In genomic region chr12:89327477-89328094, GRCh38 we compare ENCODE assay signal across 14 cellular contexts. TPM values are rescaled to one million over a fixed set of nuclear protein-coding genes. Genes with fewer than 3 reads are reported as not detected.
A peak's percentile ranks its signal among the peaks of the same experiment; 100 is the strongest.
DNase-seq lines count a peak whose midpoint lies in the region; ATAC-seq and TF ChIP-seq lines count a peak whose summit lies in the region.
"Had no signal": no experiment of that assay in that cellular context is flagged by ENCODE, and none has a peak within 500 bp of the region (broad histone marks: within the 10 kb centered on the region; RNA-seq: fewer than 3 reads in every experiment).

No MANE protein-coding gene starts in this region.

- H3K79me1 ChIP-seq in neuronal stem cell (ENCODE audit: low read depth, low read length) = no peaks in the 10 kb centered on the region

- H4K91ac ChIP-seq in neuronal stem cell (ENCODE audit: low read depth, low read length, poor library complexity) = no peak overlapping the region

- no peak overlapping the region for H2BK15ac ChIP-seq in neuronal stem cell (ENCODE audit: low read length)

- no peak overlapping the region for H3K18ac ChIP-seq in neuronal stem cell (ENCODE audit: low read length)

- no peak for TF ChIP-seq EP300 in tibial nerve (IDR thresholded peaks at IDR 0.05)

- POLR2A ChIA-PET in CD8-positive, alpha-beta memory T cell (lab: Charles Lee) = no interaction called here

- no peak overlapping the region for H2BK5ac ChIP-seq in neuronal stem cell (ENCODE audit: low read length)

- peaks cover 0 to under 1% (median 0%) of the 10 kb centered on the region in 3 donors for H3K4me1 Mint-ChIP-seq in CD8-positive, alpha-beta memory T cell
- H3K4me1 Mint-ChIP-seq in T-helper 17 cell = no peaks in the 10 kb centered on the region

- no peak for TF ChIP-seq CTCF in tibial nerve (IDR thresholded peaks at IDR 0.05)

- CTCF ChIA-PET in CD8-positive, alpha-beta memory T cell (lab: Charles Lee) = interaction anchor here (1.0 kb wide), 1 partner anchor 8 kb away, joined by 3 read pairs; no protein-coding TSS in a partner anchor

- no peak overlapping the region for H3K4ac ChIP-seq in neuronal stem cell (ENCODE audit: low read length)

- TF ChIP-seq POLR2A in tibial nerve (IDR thresholded peaks at IDR 0.05) = no peak

- H2BK12ac ChIP-seq in neuronal stem cell (ENCODE audit: low read length) = no peak overlapping the region

- H2AFZ ChIP-seq in neuronal stem cell (ENCODE audit: low read length) = peak overlapping the region; percentile 45

- no peak for DNase-seq in right cardiac atrium
- DNase-seq in left cardiac atrium = no peak
- peak in 36 of 42 donors; percentile 36 to 91 (median 61) for DNase-seq in head of caudate nucleus
- DNase-seq in neuronal stem cell (ENCODE audit: low spot score) = no peak
- DNase-seq in tibial nerve (ENCODE audit: low spot score in 2 of 2) = no peak
- no peak for DNase-seq in CD8-positive, alpha-beta memory T cell
- DNase-seq in activated CD4-positive, alpha-beta T cell treated with anti-CD3 and anti-CD28 coated beads for 4 hours = no peak
- no peak for DNase-seq in T-helper 17 cell
- DNase-seq: CD4-positive, alpha-beta T cell; KG1; MG63; NCI-H1092 treated with DMSO at 0.1 percent for 48 hours; NCI-H187 had no signal

- peaks cover 0 to 15% (median 3%) of the 10 kb centered on the region in 3 donors for H3K36me3 Mint-ChIP-seq in CD8-positive, alpha-beta memory T cell
- peaks cover 4% of the 10 kb centered on the region for H3K36me3 Mint-ChIP-seq in T-helper 17 cell (ENCODE audit: low read depth)

- no peak overlapping the region for H2AK5ac ChIP-seq in neuronal stem cell (ENCODE audit: low read depth, low read length)

- 57% methylated on average over 8 of the region's 8 CpGs for WGBS in right cardiac atrium
- no CpG with 5 or more reads among the region's 8 CpGs for whole genome bisulfite sequencing in neuronal stem cell (ENCODE audit: extremely low coverage in 2 of 2, insufficient read length in 2 of 2, insufficient replicate concordance in 1 of 2), 2 donors
- WGBS in tibial nerve, 2 donors = 31 to 45% methylated on average over 8 of the region's 8 CpGs

- H3K27me3 ChIP-seq in right cardiac atrium (ENCODE audit: control insufficient read depth, insufficient read depth) = no peaks in the 10 kb centered on the region
- no peaks in the 10 kb centered on the region for H3K27me3 ChIP-seq in neuronal stem cell (ENCODE audit: control insufficient read depth in 3 of 3, insufficient read depth in 3 of 3, low read depth in 1 of 3, low read length in 3 of 3)
- H3K27me3 ChIP-seq in tibial nerve = no peaks in the 10 kb centered on the region
- no peaks in the 10 kb centered on the region for H3K27me3 ChIP-seq in CD8-positive, alpha-beta memory T cell (ENCODE audit: insufficient read depth, low read length, poor library complexity, severe bottlenecking)
- H3K27me3 ChIP-seq: MG63 had no signal

- no peak overlapping the region for H4K8ac ChIP-seq in neuronal stem cell (ENCODE audit: low read depth, low read length)

- H3K9me3 ChIP-seq in right cardiac atrium (ENCODE audit: control insufficient read depth, low read length) (no peaks in the 10 kb centered on the region), neuronal stem cell (replicated peaks in 1 of 2; ENCODE audit: control insufficient read depth in 2 of 2, insufficient read depth in 1 of 2, low read depth in 1 of 2, low read length in 2 of 2) (peaks cover 2 to 11% of the 10 kb centered on the region in 2 donors), tibial nerve (peaks cover 0 to 10% (median 0%) of the 10 kb centered on the region in 4 donors), T-helper 17 cell (ENCODE audit: control insufficient read depth, low read length, poor library complexity, severe bottlenecking) (no peaks in the 10 kb centered on the region)
- H3K9me3 ChIP-seq in CD8-positive, alpha-beta memory T cell (ENCODE audit: low read length) = no peaks in the 10 kb centered on the region
- H3K9me3 ChIP-seq: A549 had no signal

- peaks cover 4 to 15% (median 10%) of the 10 kb centered on the region in 5 donors for H3K9me3 Mint-ChIP-seq in CD8-positive, alpha-beta memory T cell

- H3K4me3 Mint-ChIP-seq in CD8-positive, alpha-beta memory T cell = no peak overlapping the region
- H3K4me3 Mint-ChIP-seq in T-helper 17 cell = no peak overlapping the region
- H3K4me3 Mint-ChIP-seq: CD4-positive, alpha-beta T cell had no signal

- no peak overlapping the region for H2BK120ac ChIP-seq in neuronal stem cell (ENCODE audit: low read depth, low read length)

- H3K4me2 ChIP-seq in neuronal stem cell (ENCODE audit: insufficient read depth, low read length, poor library complexity, severe bottlenecking) = no peak overlapping the region
- H3K4me2 ChIP-seq: A549 had no signal

- H3K23ac ChIP-seq in neuronal stem cell (ENCODE audit: low read depth, low read length, poor library complexity) = no peak overlapping the region

- H3K4me1 ChIP-seq in right cardiac atrium (ENCODE audit: control insufficient read depth, insufficient read depth, low read length) (no peaks in the 10 kb centered on the region), neuronal stem cell (ENCODE audit: control insufficient read depth in 2 of 2, insufficient read depth in 1 of 2, low read depth in 1 of 2, low read length in 2 of 2) (peaks cover 26 to 42% of the 10 kb centered on the region in 2 donors), tibial nerve (peaks cover 0 to 43% (median 12%) of the 10 kb centered on the region in 4 donors)
- H3K4me1 ChIP-seq in CD8-positive, alpha-beta memory T cell (ENCODE audit: insufficient read depth, low read length) = no peaks in the 10 kb centered on the region
- H3K4me1 ChIP-seq: A549 had no signal

- H3K27ac ChIP-seq in right cardiac atrium (ENCODE audit: low read length) (peak overlapping the region; percentile 32), neuronal stem cell (replicated peaks; ENCODE audit: low read length) (peak overlapping the region; percentile 58), tibial nerve (peak overlapping the region in 3 of 4 donors; percentile 3 to 81 (median 80))
- no peak overlapping the region for H3K27ac ChIP-seq in CD8-positive, alpha-beta memory T cell (ENCODE audit: low read depth, low read length)
- H3K27ac ChIP-seq: A549 had no signal

- no peak overlapping the region for H3K9ac ChIP-seq in neuronal stem cell (ENCODE audit: low read depth, low read length, poor library complexity)

- H3K36me3 ChIP-seq in neuronal stem cell (replicated peaks in 1 of 2; ENCODE audit: control insufficient read depth in 2 of 2, insufficient read depth in 2 of 2, low read length in 2 of 2) = no peaks in the 10 kb centered on the region
- no peaks in the 10 kb centered on the region for H3K36me3 ChIP-seq in tibial nerve
- no peaks in the 10 kb centered on the region for H3K36me3 ChIP-seq in CD8-positive, alpha-beta memory T cell (ENCODE audit: insufficient read depth, low read length)
- H3K36me3 ChIP-seq: MG63 had no signal

- ATAC-seq in right cardiac atrium = no peak
- ATAC-seq in left cardiac atrium = no peak
- no peak for ATAC-seq in T-helper 17 cell
- ATAC-seq: A549 had no signal

- no peak overlapping the region for H3K27ac Mint-ChIP-seq in CD8-positive, alpha-beta memory T cell
- H3K27ac Mint-ChIP-seq in T-helper 17 cell = no peak overlapping the region
- H3K27ac Mint-ChIP-seq: CD4-positive, alpha-beta T cell had no signal

- intact Hi-C loops in right cardiac atrium (cut with DNase I) (no loop called here), left cardiac atrium (cut with DNase I) (no loop called here), head of caudate nucleus (cut with DNase I) (no loop called here)

- no peak overlapping the region for H3K14ac ChIP-seq in neuronal stem cell (ENCODE audit: low read length)

- H3K4me3 ChIP-seq in right cardiac atrium (ENCODE audit: low read length) (no peak overlapping the region), neuronal stem cell (ENCODE audit: low read length in 2 of 2) (no peak overlapping the region), tibial nerve (no peak overlapping the region)
- no peak overlapping the region for H3K4me3 ChIP-seq in CD8-positive, alpha-beta memory T cell (ENCODE audit: low read length)
- H3K4me3 ChIP-seq: A549, MG63 had no signal

- peaks cover 5 to 15% of the 10 kb centered on the region in 2 donors for H3K27me3 Mint-ChIP-seq in CD8-positive, alpha-beta memory T cell
- peaks cover 4% of the 10 kb centered on the region for H3K27me3 Mint-ChIP-seq in T-helper 17 cell
- H3K27me3 Mint-ChIP-seq: CD4-positive, alpha-beta T cell had no signal

RNA-seq across cellular contexts. Expression of gene DUSP6, which starts 24.7 kb away (rescaled TPM):
- total RNA-seq in right cardiac atrium (10 to 100 TPM; 18.6 to 27.8 (median 24.1) TPM), left cardiac atrium (10 to 100 TPM; 47.8 to 53.2 TPM), tibial nerve (10 to 100 TPM; 66.5 to 85.2 (median 72.8) TPM), T-helper 17 cell (10 to 100 TPM; 15.5 to 37.7 TPM)
- polyA plus RNA-seq in right cardiac atrium = 18.5 TPM
- 22.5 TPM for polyA plus RNA-seq in neuronal stem cell (2013, experiment 1 of 2)
- 21.8 TPM for polyA plus RNA-seq in neuronal stem cell (2013, experiment 2 of 2)
- 10 to 100 TPM; 23.4 to 24.8 TPM for total RNA-seq in CD8-positive, alpha-beta memory T cell
- 3.8 TPM for polyA plus RNA-seq in CD8-positive, alpha-beta memory T cell

Comparison
In these comparisons a context has a peak if more than half of its experiments do, and no peak if none do; other contexts are left out.
1. DNase-seq: peak in head of caudate nucleus (36 of 42); none in right cardiac atrium (0 of 3), left cardiac atrium (single experiment), neuronal stem cell (single experiment), tibial nerve (0 of 2), CD8-positive, alpha-beta memory T cell (0 of 5), activated CD4-positive, alpha-beta T cell treated with anti-CD3 and anti-CD28 coated beads for 4 hours (0 of 2) and T-helper 17 cell (0 of 3).